ENCODE assay signal across 13 cellular contexts in the genomic region with DNA sequence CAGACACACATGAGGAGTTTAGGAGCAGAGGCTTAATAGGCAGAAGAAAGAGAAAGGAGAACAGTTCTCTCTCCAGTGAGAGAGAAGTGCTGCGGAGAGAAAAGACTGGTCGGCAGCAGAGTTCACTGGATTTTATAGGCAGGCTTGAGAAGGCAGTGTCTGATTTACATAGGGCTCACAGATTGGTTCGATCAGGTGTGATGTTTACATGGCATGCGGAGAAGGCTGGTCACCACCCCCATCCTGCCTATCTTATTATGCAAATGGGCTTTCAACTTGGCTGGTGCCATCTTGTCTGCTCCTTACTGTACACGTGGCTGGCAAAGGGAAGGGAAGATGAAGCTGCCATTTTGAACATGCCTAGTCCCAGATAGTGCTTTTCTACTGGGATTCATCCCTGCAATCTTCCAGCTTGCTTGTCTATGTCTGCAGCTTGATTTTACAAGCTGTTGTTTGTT.
DNase-seq lines count a peak whose midpoint lies in the region; ATAC-seq, FAIRE-seq and TF ChIP-seq lines count a peak whose summit lies in the region.
"Had no signal": no experiment of that assay in that cellular context is flagged by ENCODE, and none has a peak within 500 bp of the region (broad histone marks: within the 10 kb centered on the region; RNA-seq: fewer than 3 reads in every experiment).

No MANE protein-coding gene starts in this region.

- H2AFZ ChIP-seq in HCT116 (ENCODE audit: low read depth, low read length, poor library complexity, severe bottlenecking), result no peak overlapping the region

- H3K27ac Mint-ChIP-seq in activated naive CD8-positive, alpha-beta T cell treated with anti-CD3 and anti-CD28 coated beads for 36 hours, result no peak overlapping the region

- BruUV-seq in HCT116 (replicated peaks; lab: Mats Ljungman, UMichigan) (no TSS peak), Panc1 (replicated peaks; lab: Mats Ljungman, UMichigan) (no TSS peak)

- POLR2A ChIA-PET in HCT116 (lab: Charles Lee), result interaction anchor here (0.7 to 9.4 kb wide), 10 partner anchors 8 to 160 kb away, joined by 3 to 95 read pairs (median 5); no protein-coding TSS in a partner anchor
- POLR2A ChIA-PET in Panc1 (lab: Charles Lee), result no interaction called here

- no peaks in the 10 kb centered on the region for H3K79me2 ChIP-seq in HCT116 (ENCODE audit: insufficient read depth, low read length)

- in situ Hi-C loops in Panc1 (cut with HindIII; ENCODE audit: low pct_unique_long_range_greater_than_20kb, low sequenced_read_pairs), result no loop called here

- peak; percentile 16 for TF ChIP-seq POLR2A in HCT116 (IDR thresholded peaks at IDR 0.05; ENCODE audit: borderline replicate concordance, extremely low read depth, insufficient read depth, insufficient read length)

- TF ChIP-seq RAD21 in HCT116 (IDR thresholded peaks at IDR 0.05; ENCODE audit: low read depth), result no peak

- no peak for DNase-seq in HCT116 (ENCODE audit: low read depth, low spot score)
- DNase-seq in Panc1 (ENCODE audit: low read depth, low spot score), result no peak
- DNase-seq in iPS DF 4.7 (ENCODE audit: extremely low read depth, low spot score), result peak; percentile 85
- no peak for DNase-seq in CD1c-positive myeloid dendritic cell (ENCODE audit: extremely low spot score)
- no peak for DNase-seq in activated naive CD8-positive, alpha-beta T cell treated with anti-CD3 and anti-CD28 coated beads for 36 hours
- no peak for DNase-seq in SW 1271 (lab: John Stamatoyannopoulos, UW)
- DNase-seq: activated CD4-positive, alpha-beta T cell treated with anti-CD3 and anti-CD28 coated beads for 4 hours; left colon; NCI-H2029 treated with DMSO at 0.1 percent for 48 hours had no signal

- peak; percentile 98 for FAIRE-seq in A204.1 (lab: Jason Lieb, UNC)

- no peaks in the 10 kb centered on the region for H3K36me3 Mint-ChIP-seq in activated naive CD8-positive, alpha-beta T cell treated with anti-CD3 and anti-CD28 coated beads for 36 hours

- H3K4me3 ChIP-seq in HCT116 (replicated peaks in 1 of 2; ENCODE audit: low read depth in 1 of 2, low read length in 2 of 2) (no peak overlapping the region), Panc1 (ENCODE audit: low read depth in 2 of 2, low read length in 2 of 2) (no peak overlapping the region)
- H3K4me3 ChIP-seq: BLaER1, vagina had no signal

- no peak overlapping the region for H3K4me2 ChIP-seq in HCT116 (ENCODE audit: low read length)
- H3K4me2 ChIP-seq: BLaER1 had no signal

- H3K36me3 ChIP-seq in HCT116 (ENCODE audit: control insufficient read depth in 1 of 2, insufficient read depth in 2 of 2, low read length in 2 of 2) (no peaks in the 10 kb centered on the region), Panc1 (ENCODE audit: control insufficient read depth, insufficient read depth, low read length) (no peaks in the 10 kb centered on the region)
- H3K36me3 ChIP-seq: BLaER1, vagina had no signal

- TF ChIP-seq CTCF in HCT116 (IDR thresholded peaks at IDR 0.05 in 2 of 3, conservative IDR thresholded peaks at IDR 0.05 in 1 of 3; ENCODE audit: borderline replicate concordance in 1 of 3, insufficient read depth in 1 of 3, low read depth in 2 of 3, low read length in 2 of 3) (no peak), Panc1 (IDR thresholded peaks at IDR 0.05) (no peak)

- CTCF ChIA-PET in HCT116 (lab: Charles Lee) (no interaction called here), Panc1 (lab: Charles Lee) (no interaction called here)

- H3K9me3 Mint-ChIP-seq in activated naive CD8-positive, alpha-beta T cell treated with anti-CD3 and anti-CD28 coated beads for 36 hours, result peaks cover 4% of the 10 kb centered on the region

- no peak for ATAC-seq in HCT116
- no peak for ATAC-seq in Panc1
- no peak for ATAC-seq in HG02610 (IDR thresholded peaks at IDR 0.05; ENCODE audit: unreplicated experiment)
- ATAC-seq: left colon had no signal

- H3K9ac ChIP-seq in HCT116 (ENCODE audit: low read length), result no peak overlapping the region
- H3K9ac ChIP-seq: BLaER1 had no signal

- H3K4me1 Mint-ChIP-seq in activated naive CD8-positive, alpha-beta T cell treated with anti-CD3 and anti-CD28 coated beads for 36 hours, result no peaks in the 10 kb centered on the region

- RAD21 ChIA-PET in HCT116 (lab: Charles Lee; ENCODE audit: low non-redundant PET in 1 of 2, low total read pairs in 2 of 2, uncharacterized antibody in 2 of 2, unreplicated experiment in 2 of 2), result no interaction called here

- no peak overlapping the region for H3K4me3 Mint-ChIP-seq in activated naive CD8-positive, alpha-beta T cell treated with anti-CD3 and anti-CD28 coated beads for 36 hours

- intact Hi-C loops in HCT116 (cut with micrococcal nuclease) (no loop called here), Panc1 (cut with micrococcal nuclease; ENCODE audit: unreplicated experiment) (no loop called here)

- H3K27me3 ChIP-seq in HCT116 (ENCODE audit: insufficient read depth, low read length) (no peaks in the 10 kb centered on the region), Panc1 (ENCODE audit: control insufficient read depth, insufficient read depth, low read length) (no peaks in the 10 kb centered on the region)
- H3K27me3 ChIP-seq: BLaER1, vagina had no signal

- no peaks in the 10 kb centered on the region for H4K20me1 ChIP-seq in HCT116 (ENCODE audit: insufficient read depth)
- H4K20me1 ChIP-seq: BLaER1 had no signal

- peaks cover 41 to 59% of the 10 kb centered on the region in 2 experiments for H3K4me1 ChIP-seq in HCT116 (ENCODE audit: control insufficient read depth in 1 of 2, insufficient read depth in 2 of 2, low read length in 2 of 2)
- H3K4me1 ChIP-seq in Panc1 (ENCODE audit: control insufficient read depth, insufficient read depth, low read length), result peaks cover 27% of the 10 kb centered on the region

- H3K27ac ChIP-seq in HCT116 (ENCODE audit: low read depth, low read length) (peak overlapping the region; percentile 93), Panc1 (ENCODE audit: low read length) (peak overlapping the region; percentile 89)
- H3K27ac ChIP-seq: BLaER1 had no signal

- H3K9me3 ChIP-seq in HCT116 (ENCODE audit: control insufficient read depth in 1 of 2, insufficient read depth in 1 of 2, low read depth in 1 of 2, low read length in 2 of 2) (no peaks in the 10 kb centered on the region), Panc1 (ENCODE audit: control insufficient read depth, insufficient read depth, low read depth, low read length) (no peaks in the 10 kb centered on the region)
- H3K9me3 ChIP-seq: BLaER1, vagina had no signal

- H3K27me3 Mint-ChIP-seq in activated naive CD8-positive, alpha-beta T cell treated with anti-CD3 and anti-CD28 coated beads for 36 hours, result peaks cover 19% of the 10 kb centered on the region

- H3K9me2 ChIP-seq in HCT116 (ENCODE audit: insufficient read depth), result no peaks in the 10 kb centered on the region

TF ChIP-seq in HCT116, 20 proteins besides CTCF, POLR2A, EP300 and RAD21:
- no peak for TF ChIP-seq SRF (IDR thresholded peaks at IDR 0.05; ENCODE audit: low read depth)
- no peak for TF ChIP-seq SP1 (IDR thresholded peaks at IDR 0.05; ENCODE audit: low read depth)
- TF ChIP-seq CBX3 (IDR thresholded peaks at IDR 0.05; ENCODE audit: low read depth), result no peak
- peak; percentile 50 for TF ChIP-seq POLR2AphosphoS5 (IDR thresholded peaks at IDR 0.05; ENCODE audit: low read depth, low read length)
- no peak for TF ChIP-seq YY1 (IDR thresholded peaks at IDR 0.05; ENCODE audit: extremely low read depth, insufficient replicate concordance, low read depth, low read length)
- TF ChIP-seq, protein P1, sequence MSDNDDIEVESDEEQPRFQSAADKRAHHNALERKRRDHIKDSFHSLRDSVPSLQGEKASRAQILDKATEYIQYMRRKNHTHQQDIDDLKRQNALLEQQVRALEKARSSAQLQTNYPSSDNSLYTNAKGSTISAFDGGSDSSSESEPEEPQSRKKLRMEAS (IDR thresholded peaks at IDR 0.05), result no peak
